8 cellular contexts compared by ENCODE assay signal in the genomic region with DNA sequence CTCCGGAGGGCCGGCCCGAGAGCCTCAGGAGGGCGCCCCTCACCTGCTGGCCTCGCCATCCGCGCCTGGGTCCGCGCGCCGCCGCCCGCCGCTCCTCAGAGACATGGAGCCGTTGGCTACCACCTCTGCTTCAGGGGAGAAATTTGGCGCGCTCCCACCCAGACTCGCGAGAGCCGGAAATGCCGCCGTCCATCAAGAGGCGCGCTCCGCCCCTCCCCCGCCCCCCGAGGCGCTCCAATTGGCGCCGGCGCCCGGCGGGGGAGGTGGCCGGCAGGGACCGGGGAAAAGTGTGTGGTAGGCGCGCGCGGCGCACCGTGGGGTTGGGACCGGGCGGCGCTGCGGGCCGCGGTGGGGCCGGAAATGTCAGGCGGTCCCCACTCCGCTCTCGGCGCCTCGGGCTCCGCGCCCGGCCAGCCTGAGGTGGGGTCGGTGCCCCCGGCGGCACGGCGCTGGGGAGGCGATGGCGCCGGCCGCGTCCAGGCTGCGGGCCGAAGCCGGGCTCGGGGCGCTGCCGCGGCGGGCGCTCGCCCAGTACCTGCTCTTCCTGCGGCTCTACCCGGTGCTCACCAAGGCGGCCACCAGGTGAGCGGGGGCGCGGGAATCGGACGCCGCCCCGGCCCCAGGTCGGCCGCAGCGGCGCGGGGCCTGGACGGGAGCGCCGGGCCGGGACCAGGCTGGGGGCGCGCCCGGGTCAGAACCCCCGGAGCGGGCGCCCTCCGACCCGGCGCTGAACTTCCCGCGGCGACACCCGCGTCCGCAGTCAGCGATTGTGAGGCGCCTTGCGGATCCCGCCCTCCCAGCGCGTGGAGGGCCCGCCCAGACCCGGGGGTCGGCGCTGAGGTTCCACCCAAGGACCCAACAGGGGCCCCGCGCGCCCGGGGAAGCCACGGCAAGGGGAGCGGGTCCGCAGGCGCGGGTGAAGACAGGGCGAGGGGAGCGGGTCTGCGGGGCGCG. TPM values are rescaled to one million over a fixed set of nuclear protein-coding genes. Genes with fewer than 3 reads are reported as not detected.
DNase-seq lines count a peak whose midpoint lies in the region; ATAC-seq and TF ChIP-seq lines count a peak whose summit lies in the region.

A gene with protein sequence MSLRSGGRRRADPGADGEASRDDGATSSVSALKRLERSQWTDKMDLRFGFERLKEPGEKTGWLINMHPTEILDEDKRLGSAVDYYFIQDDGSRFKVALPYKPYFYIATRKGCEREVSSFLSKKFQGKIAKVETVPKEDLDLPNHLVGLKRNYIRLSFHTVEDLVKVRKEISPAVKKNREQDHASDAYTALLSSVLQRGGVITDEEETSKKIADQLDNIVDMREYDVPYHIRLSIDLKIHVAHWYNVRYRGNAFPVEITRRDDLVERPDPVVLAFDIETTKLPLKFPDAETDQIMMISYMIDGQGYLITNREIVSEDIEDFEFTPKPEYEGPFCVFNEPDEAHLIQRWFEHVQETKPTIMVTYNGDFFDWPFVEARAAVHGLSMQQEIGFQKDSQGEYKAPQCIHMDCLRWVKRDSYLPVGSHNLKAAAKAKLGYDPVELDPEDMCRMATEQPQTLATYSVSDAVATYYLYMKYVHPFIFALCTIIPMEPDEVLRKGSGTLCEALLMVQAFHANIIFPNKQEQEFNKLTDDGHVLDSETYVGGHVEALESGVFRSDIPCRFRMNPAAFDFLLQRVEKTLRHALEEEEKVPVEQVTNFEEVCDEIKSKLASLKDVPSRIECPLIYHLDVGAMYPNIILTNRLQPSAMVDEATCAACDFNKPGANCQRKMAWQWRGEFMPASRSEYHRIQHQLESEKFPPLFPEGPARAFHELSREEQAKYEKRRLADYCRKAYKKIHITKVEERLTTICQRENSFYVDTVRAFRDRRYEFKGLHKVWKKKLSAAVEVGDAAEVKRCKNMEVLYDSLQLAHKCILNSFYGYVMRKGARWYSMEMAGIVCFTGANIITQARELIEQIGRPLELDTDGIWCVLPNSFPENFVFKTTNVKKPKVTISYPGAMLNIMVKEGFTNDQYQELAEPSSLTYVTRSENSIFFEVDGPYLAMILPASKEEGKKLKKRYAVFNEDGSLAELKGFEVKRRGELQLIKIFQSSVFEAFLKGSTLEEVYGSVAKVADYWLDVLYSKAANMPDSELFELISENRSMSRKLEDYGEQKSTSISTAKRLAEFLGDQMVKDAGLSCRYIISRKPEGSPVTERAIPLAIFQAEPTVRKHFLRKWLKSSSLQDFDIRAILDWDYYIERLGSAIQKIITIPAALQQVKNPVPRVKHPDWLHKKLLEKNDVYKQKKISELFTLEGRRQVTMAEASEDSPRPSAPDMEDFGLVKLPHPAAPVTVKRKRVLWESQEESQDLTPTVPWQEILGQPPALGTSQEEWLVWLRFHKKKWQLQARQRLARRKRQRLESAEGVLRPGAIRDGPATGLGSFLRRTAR (N-terminal part only) (minus strand): TSS at position 132 of the 954 bp plus-strand sequence. CDS start 27 bp downstream, at position 105.
PXMP2 (plus strand) TSS at position 377 of the 954 bp plus-strand sequence; CDS start at position 461, 84 bp downstream.

- CTCF ChIA-PET in CD8-positive, alpha-beta T cell (lab: Charles Lee), result no interaction called here

- H3K4me3 Mint-ChIP-seq in CD8-positive, alpha-beta T cell, result peak within 1 kb of the TSS; percentile 82

- POLR2A ChIA-PET in CD8-positive, alpha-beta T cell (lab: Charles Lee), result no interaction called here

- peak within 1 kb of the TSS; percentile 55 for H3K27ac Mint-ChIP-seq in CD8-positive, alpha-beta T cell

- peak within 1 kb of the TSS; percentile 58 for H3K4me3 ChIP-seq in CD8-positive, alpha-beta T cell (ENCODE audit: low read depth, low read length)
- H3K4me3 ChIP-seq in HL-60 (replicated peaks; ENCODE audit: insufficient read depth, low read length) (peak within 1 kb of the TSS; percentile 71), dorsolateral prefrontal cortex (peak within 1 kb of the TSS; percentile 45 to 95 (median 72)), lower leg skin (ENCODE audit: low read depth, poor library complexity, severe bottlenecking) (peak within 1 kb of the TSS; percentile 67)

- H3K36me3 Mint-ChIP-seq in CD8-positive, alpha-beta T cell, result no peaks in the 10 kb centered on the region

- no peaks in the 10 kb centered on the region for H3K36me3 ChIP-seq in CD8-positive, alpha-beta T cell (ENCODE audit: insufficient read depth, low read length)

- H3K4me1 Mint-ChIP-seq in CD8-positive, alpha-beta T cell (ENCODE audit: low read depth), result peaks cover 14% of the 10 kb centered on the region

- no peaks in the 10 kb centered on the region for H3K9me3 Mint-ChIP-seq in CD8-positive, alpha-beta T cell

- H3K9me3 ChIP-seq in CD8-positive, alpha-beta T cell (ENCODE audit: low read length), result no peaks in the 10 kb centered on the region

- 0% methylated on average over 42 to 46 of the region's 134 CpGs for WGBS in lower leg skin, 2 donors

- H3K27me3 Mint-ChIP-seq in CD8-positive, alpha-beta T cell (ENCODE audit: low read depth), result no peaks in the 10 kb centered on the region

- no peak for TF ChIP-seq CTCF in CD8-positive, alpha-beta T cell (IDR thresholded peaks at IDR 0.05)
- TF ChIP-seq CTCF in HL-60 (IDR thresholded peaks at IDR 0.05; ENCODE audit: insufficient read depth, low read length) (no peak), dorsolateral prefrontal cortex (IDR thresholded peaks at IDR 0.05 in 54 of 56, conservative IDR thresholded peaks at IDR 0.05 in 2 of 56; ENCODE audit: low read depth in 1 of 56, partially characterized antibody in 56 of 56) (peak in 31 of 56 donors; percentile 7 to 52 (median 27)), lower leg skin (IDR thresholded peaks at IDR 0.05) (no peak)

- H3K27me3 ChIP-seq in CD8-positive, alpha-beta T cell (ENCODE audit: insufficient read depth, low read length), result no peaks in the 10 kb centered on the region
- H3K27me3 ChIP-seq in HL-60 (ENCODE audit: insufficient read depth, poor library complexity, severe bottlenecking), result no peaks in the 10 kb centered on the region
- no peaks in the 10 kb centered on the region for H3K27me3 ChIP-seq in dorsolateral prefrontal cortex

- peak; percentile 88 to 98 (median 94) for DNase-seq in CD8-positive, alpha-beta T cell
- DNase-seq in HL-60 (ENCODE audit: low read depth in 1 of 2, low spot score in 1 of 2) (peak; percentile 86 to 94), NCI-H82 treated with DMSO at 0.1 percent for 48 hours (lab: John Stamatoyannopoulos, UW; ENCODE audit: unreplicated experiment) (peak; percentile 89), dorsolateral prefrontal cortex (peak; percentile 81 to 95 (median 92)), lower leg skin (ENCODE audit: low spot score in 2 of 2) (peak; percentile 91 to 99)
- peak; percentile 96 for DNase-seq in activated CD4-positive, alpha-beta T cell treated with anti-CD3 and anti-CD28 coated beads, Interleukin-2, amount 50 U/mL, for 48 hours
- peak; percentile 90 to 97 for DNase-seq in stimulated activated CD4-positive, alpha-beta T cell treated with anti-CD3 and anti-CD28 coated beads, Interleukin-4, amount 100 ng/mL, for 4 hours

- peak within 1 kb of the TSS; percentile 27 for H3K27ac ChIP-seq in CD8-positive, alpha-beta T cell (ENCODE audit: low read depth, low read length)
- H3K27ac ChIP-seq in HL-60 (replicated peaks) (peak within 1 kb of the TSS; percentile 82), dorsolateral prefrontal cortex (peak within 1 kb of the TSS in 24 of 59 donors; percentile 11 to 80 (median 50))

- intact Hi-C loops in CD8-positive, alpha-beta T cell (cut with DNase I, micrococcal nuclease), result loop anchor here (1.0 to 5.0 kb wide), 10 partner anchors 23 to 790 kb away; partner anchors contain the start of genes CHFR (in 2 of the 2), GOLGA3 (in 2 of the 2) and PGAM5 (in 2 of the 2)
- intact Hi-C loops in dorsolateral prefrontal cortex (cut with DNase I), result no loop called here
- intact Hi-C loops in lower leg skin (cut with DNase I; ENCODE audit: low total_unique reads), result no loop called here

- ATAC-seq in CD8-positive, alpha-beta T cell, result peak; percentile 95
- peak; percentile 93 for ATAC-seq in GM19463 (IDR thresholded peaks at IDR 0.05; ENCODE audit: unreplicated experiment)

- TF ChIP-seq POLR2A in lower leg skin (IDR thresholded peaks at IDR 0.05), result no peak

- H3K4me1 ChIP-seq in CD8-positive, alpha-beta T cell (ENCODE audit: insufficient read depth, low read length), result peaks cover 7% of the 10 kb centered on the region

RNA-seq across cellular contexts. Expression of the first gene that starts in this region (rescaled TPM):
- total RNA-seq in CD8-positive, alpha-beta T cell, result 10 to 100 TPM; 25.9 to 31.1 TPM
- total RNA-seq in dorsolateral prefrontal cortex (10 to 100 TPM; 13.3 to 75.6 (median 33.4) TPM), lower leg skin (10 to 100 TPM; 25.8 to 66.0 (median 36.9) TPM)

RNA-seq across cellular contexts. Expression of gene PXMP2, which starts in this region (rescaled TPM):
- total RNA-seq in CD8-positive, alpha-beta T cell, result 1 to 10 TPM; 1.2 to 1.8 TPM
- 10 to 100 TPM; 10.1 to 33.5 (median 19.5) TPM for total RNA-seq in dorsolateral prefrontal cortex
- 10 to 100 TPM; 13.7 to 33.4 (median 19.1) TPM for total RNA-seq in lower leg skin

Comparison
In these comparisons a context has a peak if more than half of its experiments do, and no peak if none do; other contexts are left out.
1. CTCF ChIP-seq: peak in dorsolateral prefrontal cortex (31 of 56); none in CD8-positive, alpha-beta T cell (single experiment), HL-60 (single experiment) and lower leg skin (0 of 3).
2. intact Hi-C loops: an anchor here in CD8-positive, alpha-beta T cell (1.0 to 5.0 kb wide); none called in dorsolateral prefrontal cortex and lower leg skin.
3. Peak in every context shown above with its lines, with median percentiles within 50 percentile points of each other: DNase-seq and H3K4me3 ChIP-seq.